Comparison of ENCODE assay signal across 8 cellular contexts in the genomic region with DNA sequence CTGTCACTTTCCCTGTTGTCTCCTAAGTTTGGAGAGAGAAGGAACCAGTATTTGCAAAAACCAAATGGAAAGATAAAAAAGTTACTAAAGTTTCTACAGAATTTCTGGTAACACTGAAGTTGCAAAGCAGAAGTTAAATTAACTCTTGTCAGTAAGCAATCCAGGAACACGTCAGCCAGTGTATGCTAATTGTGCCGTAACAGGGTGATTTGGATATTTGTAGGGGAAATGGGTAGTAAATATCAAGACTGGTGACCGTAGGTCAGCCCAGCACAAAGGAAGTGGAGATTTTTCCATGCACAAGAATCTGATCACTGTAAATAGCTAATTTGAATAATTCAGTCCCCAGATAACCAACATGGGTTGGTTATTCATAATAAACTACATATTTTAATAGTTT.
DNase-seq lines count a peak whose midpoint lies in the region; ATAC-seq and TF ChIP-seq lines count a peak whose summit lies in the region.

No MANE protein-coding gene starts in this region.

- peaks cover 37% of the 10 kb centered on the region for H3K36me3 Mint-ChIP-seq in stimulated activated memory B cell treated with anti-CD40 and anti-IgM and Interleukin-4, amounts not matched to agents 10 μg/mL and 1 μg/mL and 100 μg/mL, for 72 hours

- H3K9ac ChIP-seq in BLaER1, result peak overlapping the region; percentile 100

- no peaks in the 10 kb centered on the region for H3K9me3 Mint-ChIP-seq in stimulated activated memory B cell treated with anti-CD40 and anti-IgM and Interleukin-4, amounts not matched to agents 10 μg/mL and 1 μg/mL and 100 μg/mL, for 72 hours

- no peak for TF ChIP-seq CTCF in VCaP (conservative IDR thresholded peaks at IDR 0.05)

- H3K27me3 ChIP-seq in BLaER1, result no peaks in the 10 kb centered on the region

- H3K27ac Mint-ChIP-seq in stimulated activated memory B cell treated with anti-CD40 and anti-IgM and Interleukin-4, amounts not matched to agents 10 μg/mL and 1 μg/mL and 100 μg/mL, for 72 hours, result peak overlapping the region; percentile 100

- H3K27me3 Mint-ChIP-seq in stimulated activated memory B cell treated with anti-CD40 and anti-IgM and Interleukin-4, amounts not matched to agents 10 μg/mL and 1 μg/mL and 100 μg/mL, for 72 hours, result no peaks in the 10 kb centered on the region

- H3K4me3 ChIP-seq in BLaER1, result peak overlapping the region; percentile 96

- ATAC-seq in HG03280 (IDR thresholded peaks at IDR 0.05; ENCODE audit: unreplicated experiment) (peak; percentile 20), GM19397 (IDR thresholded peaks at IDR 0.05; ENCODE audit: unreplicated experiment) (no peak), HG02763 (IDR thresholded peaks at IDR 0.05; ENCODE audit: unreplicated experiment) (no peak)
- no peak for ATAC-seq in stimulated activated memory B cell treated with anti-CD40 and anti-IgM and Interleukin-4, amounts not matched to agents 10 μg/mL and 1 μg/mL and 100 μg/mL, for 72 hours

- H3K36me3 ChIP-seq in BLaER1, result peaks cover 34% of the 10 kb centered on the region

- peaks cover 41% of the 10 kb centered on the region for H3K4me1 Mint-ChIP-seq in stimulated activated memory B cell treated with anti-CD40 and anti-IgM and Interleukin-4, amounts not matched to agents 10 μg/mL and 1 μg/mL and 100 μg/mL, for 72 hours

- H4K20me1 ChIP-seq in BLaER1, result peaks cover 33% of the 10 kb centered on the region

- H3K4me1 ChIP-seq in BLaER1, result peaks cover 22% of the 10 kb centered on the region

- peak overlapping the region; percentile 100 for H3K4me3 Mint-ChIP-seq in stimulated activated memory B cell treated with anti-CD40 and anti-IgM and Interleukin-4, amounts not matched to agents 10 μg/mL and 1 μg/mL and 100 μg/mL, for 72 hours

- peak; percentile 46 for DNase-seq in germinal center (ENCODE audit: low spot score)
- DNase-seq in NCI-H146 (lab: John Stamatoyannopoulos, UW), result no peak

- H3K4me2 ChIP-seq in BLaER1, result peak overlapping the region; percentile 95

- H3K27ac ChIP-seq in BLaER1, result peak overlapping the region; percentile 100
- H3K27ac ChIP-seq in VCaP, result peak overlapping the region; percentile 99

- H3K9me3 ChIP-seq in BLaER1, result no peaks in the 10 kb centered on the region
